ENCODE assay signal across 23 cellular contexts in genomic region chr9:3032898-3033297, GRCh38.
DNase-seq lines count a peak whose midpoint lies in the region; ATAC-seq and TF ChIP-seq lines count a peak whose summit lies in the region.
"Had no signal": no experiment of that assay in that cellular context is flagged by ENCODE, and none has a peak within 500 bp of the region (broad histone marks: within the 10 kb centered on the region; RNA-seq: fewer than 3 reads in every experiment).

No MANE protein-coding gene starts in this region.

- H3K27ac Mint-ChIP-seq in Calu3 (ENCODE audit: unreplicated experiment): no peak overlapping the region
- H3K27ac Mint-ChIP-seq: activated naive CD4-positive, alpha-beta T cell treated with anti-CD3 and anti-CD28 coated beads, Interleukin-2, amount 10 ng/mL, durations not matched to agents 7 days and 5 days; activated T-cell treated with anti-CD3 and anti-CD28 coated beads, Interleukin-2, amount 50 U/mL, for 24 hours; natural killer cell; stimulated activated naive CD8-positive, alpha-beta T cell treated with anti-CD3 and anti-CD28 coated beads, Interleukin-15, Interleukin-2, amounts not matched to agents 100 ng/mL and 50 ng/mL, for 24 hours had no signal

- H3K27me3 Mint-ChIP-seq in Calu3 (ENCODE audit: unreplicated experiment): no peaks in the 10 kb centered on the region

- no peak overlapping the region for H3K4me3 Mint-ChIP-seq in Calu3 (ENCODE audit: low read depth, unreplicated experiment)
- H3K4me3 Mint-ChIP-seq: activated naive CD4-positive, alpha-beta T cell treated with anti-CD3 and anti-CD28 coated beads, Interleukin-2, amount 10 ng/mL, durations not matched to agents 7 days and 5 days; activated T-cell treated with anti-CD3 and anti-CD28 coated beads, Interleukin-2, amount 50 U/mL, for 24 hours; natural killer cell; stimulated activated naive CD8-positive, alpha-beta T cell treated with anti-CD3 and anti-CD28 coated beads, Interleukin-15, Interleukin-2, amounts not matched to agents 100 ng/mL and 50 ng/mL, for 24 hours had no signal

- H3K4me1 Mint-ChIP-seq in Calu3 (ENCODE audit: low read depth, unreplicated experiment): peaks cover 9% of the 10 kb centered on the region
- H3K4me1 Mint-ChIP-seq: activated naive CD4-positive, alpha-beta T cell treated with anti-CD3 and anti-CD28 coated beads, Interleukin-2, amount 10 ng/mL, durations not matched to agents 7 days and 5 days; natural killer cell had no signal

- no peak for TF ChIP-seq CTCF in Calu3 (IDR thresholded peaks at IDR 0.05; ENCODE audit: unreplicated experiment)

- no TSS peak for BruUV-seq in Calu3 (replicated peaks; lab: Mats Ljungman, UMichigan)

- no peaks in the 10 kb centered on the region for H3K9me3 Mint-ChIP-seq in Calu3 (ENCODE audit: low read depth, unreplicated experiment)
- H3K9me3 Mint-ChIP-seq: activated naive CD4-positive, alpha-beta T cell treated with anti-CD3 and anti-CD28 coated beads, Interleukin-2, amount 10 ng/mL, durations not matched to agents 7 days and 5 days; activated T-cell treated with anti-CD3 and anti-CD28 coated beads, Interleukin-2, amount 50 U/mL, for 24 hours; stimulated activated naive CD8-positive, alpha-beta T cell treated with anti-CD3 and anti-CD28 coated beads, Interleukin-15, Interleukin-2, amounts not matched to agents 100 ng/mL and 50 ng/mL, for 24 hours had no signal

- H3K36me3 Mint-ChIP-seq in Calu3 (ENCODE audit: insufficient read depth, unreplicated experiment): no peaks in the 10 kb centered on the region
- H3K36me3 Mint-ChIP-seq: activated naive CD4-positive, alpha-beta T cell treated with anti-CD3 and anti-CD28 coated beads, Interleukin-2, amount 10 ng/mL, durations not matched to agents 7 days and 5 days; natural killer cell had no signal

- DNase-seq in NCI-H748 (lab: John Stamatoyannopoulos, UW; ENCODE audit: unreplicated experiment) (no peak), cortex of kidney (lab: John Stamatoyannopoulos, UW) (no peak), Calu3 (no peak)
- DNase-seq in stimulated activated naive CD8-positive, alpha-beta T cell treated with anti-CD3 and anti-CD28 coated beads, Interleukin-15, Interleukin-2, amounts not matched to agents 100 U/mL and 50 U/mL, for 24 hours: no peak
- DNase-seq: activated CD4-positive, alpha-beta T cell treated with anti-CD3 and anti-CD28 coated beads, Interleukin-2, amount 50 U/mL, for 4 hours; activated naive CD4-positive, alpha-beta T cell treated with anti-CD3 and anti-CD28 coated beads, Interleukin-2, amount 10 ng/mL, durations not matched to agents 7 days and 5 days; activated T-cell treated with anti-CD3 and anti-CD28 coated beads, Interleukin-2, amount 50 U/mL, for 24 hours; anterior cingulate cortex; caudate nucleus; effector CD8-positive, alpha-beta T cell; GOT3; IMR-90; MM.1S; natural killer cell; NCI-H187; NK-92 treated with Interleukin-12 subunit alpha and Interleukin-12 subunit beta, amount 100 ng/mL, for 24 hours; Peyer's patch; stimulated activated CD4-positive, alpha-beta T cell treated with anti-CD3 and anti-CD28 coated beads, Interleukin-1b, Interleukin-23, amount 100 ng/mL, for 48 hours; transverse colon had no signal

- intact Hi-C loops in Calu3 (cut with micrococcal nuclease; ENCODE audit: unreplicated experiment): no loop called here

- CTCF ChIA-PET in Calu3 (lab: Charles Lee): no interaction called here

- ATAC-seq in GM18907 (IDR thresholded peaks at IDR 0.05; ENCODE audit: unreplicated experiment) (peak; percentile 79), HG02588 (IDR thresholded peaks at IDR 0.05; ENCODE audit: unreplicated experiment) (peak; percentile 70), HG03354 (IDR thresholded peaks at IDR 0.05; ENCODE audit: poor library complexity, severe bottlenecking, unreplicated experiment) (peak; percentile 60)
- ATAC-seq in stimulated activated naive CD8-positive, alpha-beta T cell treated with anti-CD3 and anti-CD28 coated beads, Interleukin-15, Interleukin-2, amounts not matched to agents 100 U/mL and 50 U/mL, for 24 hours: no peak
- ATAC-seq: natural killer cell had no signal
